Comparison of ENCODE assay signal across 30 cellular contexts in the genomic region with DNA sequence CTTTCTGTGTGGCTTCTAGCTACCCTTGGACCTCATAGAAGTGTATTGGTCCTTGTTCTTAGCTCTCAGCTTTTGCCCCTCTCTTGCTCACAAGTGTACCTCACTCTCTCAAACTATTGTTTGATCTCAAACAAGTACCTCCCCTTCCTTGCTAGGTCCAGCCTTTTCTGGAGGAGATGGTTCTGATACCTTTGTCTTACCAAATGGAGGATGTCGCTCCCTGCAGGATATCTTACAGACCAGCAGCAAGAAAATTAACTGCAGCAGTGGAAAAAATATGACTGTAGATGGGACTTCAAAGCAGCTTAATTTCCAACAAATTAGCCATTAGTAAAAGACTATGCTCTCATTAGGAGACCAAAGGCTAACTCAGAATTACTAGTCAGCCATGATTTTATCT.
DNase-seq lines count a peak whose midpoint lies in the region; ATAC-seq, FAIRE-seq and TF ChIP-seq lines count a peak whose summit lies in the region.
"Had no signal": no experiment of that assay in that cellular context is flagged by ENCODE, and none has a peak within 500 bp of the region (broad histone marks: within the 10 kb centered on the region; RNA-seq: fewer than 3 reads in every experiment).

No MANE protein-coding gene starts in this region.

- CTCF ChIA-PET in GM12878 (lab: Yijun Ruan, JAX) = no interaction called here

- H3K27me3 Mint-ChIP-seq in neural progenitor cell (ENCODE audit: insufficient read depth, low read depth) = no peaks in the 10 kb centered on the region
- H3K27me3 Mint-ChIP-seq: activated CD4-positive, alpha-beta T cell treated with anti-CD3 and anti-CD28 coated beads for 36 hours; CD8-positive, alpha-beta memory T cell; dendritic cell treated with granulocyte-macrophage colony-stimulating factor and Interleukin-4, amounts not matched to agents 40 ng/mL and 50 ng/mL, for 4 days; IgD-negative memory B cell; naive thymus-derived CD8-positive, alpha-beta T cell had no signal

- WGBS in GM12878 (ENCODE audit: insufficient coverage, insufficient replicate concordance, low lambda C conversion rate, missing lambda C conversion rate) = 0% methylated on average over 1 of the region's 1 CpG

- TF ChIP-seq EP300 in GM12878 (IDR thresholded peaks at IDR 0.05; ENCODE audit: borderline replicate concordance in 1 of 2, control insufficient read depth in 1 of 2, low read depth in 2 of 2, low read length in 2 of 2) = no peak

- in situ Hi-C loops in GM12878 (cut with MboI) = no loop called here

- intact Hi-C loops in GM12878 (cut with micrococcal nuclease; ENCODE audit: unreplicated experiment) = no loop called here

- no peaks in the 10 kb centered on the region for H3K36me3 Mint-ChIP-seq in neural progenitor cell
- H3K36me3 Mint-ChIP-seq: CD8-positive, alpha-beta memory T cell; IgD-negative memory B cell; naive thymus-derived CD8-positive, alpha-beta T cell had no signal

- no peak overlapping the region for H3K27ac Mint-ChIP-seq in neural progenitor cell
- H3K27ac Mint-ChIP-seq: activated CD4-positive, alpha-beta T cell treated with anti-CD3 and anti-CD28 coated beads for 36 hours; activated CD8-positive, alpha-beta T cell treated with anti-CD3 and anti-CD28 coated beads, Interleukin-2, amount 10 ng/mL, durations not matched to agents 7 days and 5 days; CD8-positive, alpha-beta memory T cell; dendritic cell treated with granulocyte-macrophage colony-stimulating factor and Interleukin-4, amounts not matched to agents 40 ng/mL and 50 ng/mL, for 4 days; IgD-negative memory B cell; naive thymus-derived CD8-positive, alpha-beta T cell had no signal

- H3K9me3 ChIP-seq in GM12878 (replicated peaks; ENCODE audit: control insufficient read depth, insufficient read depth, low read length) = no peaks in the 10 kb centered on the region
- no peaks in the 10 kb centered on the region for H3K9me3 ChIP-seq in neural progenitor cell (ENCODE audit: low read depth)
- H3K9me3 ChIP-seq: gastroesophageal sphincter had no signal

- TF ChIP-seq CTCF in GM12878 (IDR thresholded peaks at IDR 0.05 in 2 of 3, conservative IDR thresholded peaks at IDR 0.05 in 1 of 3; ENCODE audit: control insufficient read depth in 2 of 3, extremely low read depth in 1 of 3, insufficient read depth in 1 of 3, low read depth in 3 of 3, low read length in 3 of 3) = no peak
- TF ChIP-seq CTCF in neural progenitor cell (IDR thresholded peaks at IDR 0.05) = no peak
- no peak for TF ChIP-seq CTCF in GM10266 (IDR thresholded peaks at IDR 0.05; ENCODE audit: control insufficient read depth, insufficient read depth, low read depth, missing control alignments)

- no TSS peak for BruUV-seq in GM12878 (replicated peaks; lab: Mats Ljungman, UMichigan)

- H3K27me3 ChIP-seq in GM12878 (replicated peaks in 1 of 2; ENCODE audit: control insufficient read depth in 2 of 2, insufficient read depth in 2 of 2, low read length in 1 of 2) = no peaks in the 10 kb centered on the region
- H3K27me3 ChIP-seq in neural progenitor cell = no peaks in the 10 kb centered on the region
- H3K27me3 ChIP-seq: gastroesophageal sphincter had no signal

- H4K20me1 ChIP-seq in GM12878 (ENCODE audit: control insufficient read depth, insufficient read depth) (no peaks in the 10 kb centered on the region), neural progenitor cell (ENCODE audit: low read depth) (no peaks in the 10 kb centered on the region)

- no peak for FAIRE-seq in GM12878 (lab: Jason Lieb, UNC)

- H3K9me3 Mint-ChIP-seq in neural progenitor cell = no peaks in the 10 kb centered on the region
- H3K9me3 Mint-ChIP-seq: dendritic cell treated with granulocyte-macrophage colony-stimulating factor and Interleukin-4, amounts not matched to agents 40 ng/mL and 50 ng/mL, for 4 days had no signal

- H3K4me1 Mint-ChIP-seq in neural progenitor cell = peaks cover 5% of the 10 kb centered on the region
- H3K4me1 Mint-ChIP-seq: activated CD4-positive, alpha-beta T cell treated with anti-CD3 and anti-CD28 coated beads for 36 hours; CD8-positive, alpha-beta memory T cell; IgD-negative memory B cell; naive thymus-derived CD8-positive, alpha-beta T cell had no signal

- no peak overlapping the region for H3K4me3 Mint-ChIP-seq in neural progenitor cell
- H3K4me3 Mint-ChIP-seq: activated CD4-positive, alpha-beta T cell treated with anti-CD3 and anti-CD28 coated beads for 36 hours; activated CD8-positive, alpha-beta T cell treated with anti-CD3 and anti-CD28 coated beads, Interleukin-2, amount 10 ng/mL, durations not matched to agents 7 days and 5 days; CD8-positive, alpha-beta memory T cell; dendritic cell treated with granulocyte-macrophage colony-stimulating factor and Interleukin-4, amounts not matched to agents 40 ng/mL and 50 ng/mL, for 4 days; IgD-negative memory B cell; naive thymus-derived CD8-positive, alpha-beta T cell had no signal

- SMC1A ChIA-PET in GM12878 (lab: Charles Lee; ENCODE audit: uncharacterized antibody, unreplicated experiment) = no interaction called here

- H3K79me2 ChIP-seq in GM12878 (ENCODE audit: control insufficient read depth, insufficient read depth, low read length) (no peaks in the 10 kb centered on the region), neural progenitor cell (ENCODE audit: low read depth) (no peaks in the 10 kb centered on the region)

- H3K27ac ChIP-seq in GM12878 (ENCODE audit: control insufficient read depth, insufficient read depth) (no peak overlapping the region), neural progenitor cell (no peak overlapping the region)
- H3K27ac ChIP-seq: gastroesophageal sphincter had no signal

- no peak for TF ChIP-seq POLR2A in GM12878 (IDR thresholded peaks at IDR 0.05; ENCODE audit: low read depth, low read length)
- no peak for TF ChIP-seq POLR2A in GM18505 (IDR thresholded peaks at IDR 0.05; ENCODE audit: borderline replicate concordance, extremely low read depth, insufficient read depth, insufficient read length)

- H2AFZ ChIP-seq in GM12878 (ENCODE audit: control insufficient read depth, low read depth, low read length) (no peak overlapping the region), neural progenitor cell (replicated peaks) (peak overlapping the region; percentile 55)

- H3F3A ChIP-seq in neural progenitor cell (ENCODE audit: low read depth) = no peaks in the 10 kb centered on the region

- DNase-seq in DMS53 (lab: John Stamatoyannopoulos, UW) (peak; percentile 0), DMS53 treated with DMSO at 0.1 percent for 48 hours (lab: John Stamatoyannopoulos, UW; ENCODE audit: unreplicated experiment) (no peak), HCEC 1CT (peak; percentile 39), GM12878 (ENCODE audit: low read depth, low spot score) (no peak), neural progenitor cell (ENCODE audit: low spot score) (peak; percentile 14), GM10266 (ENCODE audit: extremely low spot score) (no peak), dermis blood vessel endothelial cell (no peak)
- DNase-seq: 8988T; activated CD4-positive, alpha-beta T cell treated with anti-CD3 and anti-CD28 coated beads for 36 hours; activated CD8-positive, alpha-beta T cell treated with anti-CD3 and anti-CD28 coated beads, Interleukin-2, amount 10 ng/mL, durations not matched to agents 7 days and 5 days; activated gamma-delta T cell treated with Interleukin-2 at 50 U/mL for 16 hours; AML-193; caudate nucleus; CD8-positive, alpha-beta memory T cell; DND-41; hippocampal formation; islet precursor cell; left ventricle myocardium superior; midbrain; naive thymus-derived CD8-positive, alpha-beta T cell; NCI-H2029 treated with DMSO at 0.1 percent for 48 hours; NCI-H226; NCI-H748 treated with DMSO at 0.1 percent for 48 hours; stimulated activated naive CD4-positive, alpha-beta T cell; T-helper 2 cell had no signal

- no peaks in the 10 kb centered on the region for H3K36me3 ChIP-seq in GM12878 (ENCODE audit: control insufficient read depth in 2 of 2, insufficient read depth in 2 of 2, low read length in 1 of 2)
- no peaks in the 10 kb centered on the region for H3K36me3 ChIP-seq in neural progenitor cell
- H3K36me3 ChIP-seq: gastroesophageal sphincter had no signal

- TF ChIP-seq RAD21 in GM12878 (IDR thresholded peaks at IDR 0.05; ENCODE audit: insufficient read depth, low read depth, low read length) = peak; percentile 25; the same call in 1 of the 2 replicates

- POLR2A ChIA-PET in GM12878 (lab: Charles Lee) = no interaction called here

- no peaks in the 10 kb centered on the region for H3K4me1 ChIP-seq in GM12878 (ENCODE audit: control insufficient read depth, insufficient read depth, low read length)
- no peaks in the 10 kb centered on the region for H3K4me1 ChIP-seq in neural progenitor cell
- H3K4me1 ChIP-seq: gastroesophageal sphincter had no signal

- no peak overlapping the region for H3K4me3 ChIP-seq in GM12878
- H3K4me3 ChIP-seq in neural progenitor cell = no peak overlapping the region
- H3K4me3 ChIP-seq: gastroesophageal sphincter had no signal

- RAD21 ChIA-PET in GM12878 (lab: Charles Lee; ENCODE audit: unreplicated experiment) = no interaction called here

- H3K4me2 ChIP-seq in GM12878 (ENCODE audit: control insufficient read depth, insufficient read depth) (no peak overlapping the region), neural progenitor cell (no peak overlapping the region)

- H3K9ac ChIP-seq in GM12878 (ENCODE audit: control insufficient read depth, insufficient read depth, low read length) (no peak overlapping the region), neural progenitor cell (no peak overlapping the region)

- ATAC-seq in GM12878 = no peak
- no peak for ATAC-seq in GM18505 (IDR thresholded peaks at IDR 0.05; ENCODE audit: unreplicated experiment)
- ATAC-seq: activated CD4-positive, alpha-beta T cell treated with anti-CD3 and anti-CD28 coated beads for 36 hours; activated CD8-positive, alpha-beta T cell treated with anti-CD3 and anti-CD28 coated beads, Interleukin-2, amount 10 ng/mL, durations not matched to agents 7 days and 5 days; gastroesophageal sphincter; left ventricle myocardium superior; naive thymus-derived CD8-positive, alpha-beta T cell; Right ventricle myocardium inferior had no signal

TF ChIP-seq in GM12878, 131 proteins besides CTCF, POLR2A, EP300 and RAD21:
- no peak for TF ChIP-seq SIN3A (IDR thresholded peaks at IDR 0.05; ENCODE audit: low read depth, low read length)

Comparison
In these comparisons a context has a peak if more than half of its experiments do, and no peak if none do; other contexts are left out.
1. DNase-seq: peak in DMS53 (single experiment), HCEC 1CT (single experiment) and neural progenitor cell (single experiment); none in DMS53 treated with DMSO at 0.1 percent for 48 hours (single experiment), GM12878 (single experiment), GM10266 (single experiment) and dermis blood vessel endothelial cell (single experiment).